In the genomic region with DNA sequence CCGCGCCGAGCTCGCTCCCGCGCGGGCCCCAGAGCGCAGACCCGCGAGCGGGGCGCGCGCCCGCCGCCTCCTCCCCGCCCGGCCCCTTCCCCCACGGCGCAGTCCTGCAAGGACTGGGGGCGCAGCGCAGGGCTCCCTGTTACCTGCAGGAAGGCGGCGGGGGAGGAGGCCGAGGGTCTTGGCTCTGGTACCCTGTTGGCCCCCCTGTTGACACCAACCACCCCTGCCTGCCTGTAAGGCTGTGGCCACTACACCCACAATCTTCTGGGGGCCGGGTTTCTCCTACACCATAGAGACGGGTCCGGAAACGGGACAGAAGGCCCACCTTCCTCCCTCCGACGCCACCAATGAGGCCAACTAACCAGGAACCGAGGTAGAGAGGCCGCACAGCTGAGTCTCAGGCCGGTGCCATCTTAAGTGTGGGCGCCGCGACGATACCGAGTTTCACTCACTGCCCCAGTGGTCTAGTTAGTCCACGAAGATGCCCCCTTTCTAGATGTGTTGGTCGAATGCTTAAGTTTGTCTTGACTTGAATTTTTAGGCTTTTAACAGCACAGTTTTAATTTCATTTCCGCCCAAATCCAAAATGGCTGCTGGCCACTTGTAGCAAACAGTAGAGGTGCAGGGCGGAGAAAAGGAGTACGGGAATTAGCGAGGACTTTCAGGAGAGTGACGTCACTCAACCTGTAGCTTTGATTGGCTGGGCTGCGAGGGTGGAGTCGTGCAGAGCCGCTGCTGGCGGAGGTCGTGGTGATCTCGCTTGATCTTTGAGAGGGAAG, we compare ENCODE assay signal across 8 cellular contexts. TPM values are rescaled to one million over a fixed set of nuclear protein-coding genes. Genes with fewer than 3 reads are reported as not detected.
DNase-seq lines count a peak whose midpoint lies in the region; ATAC-seq, FAIRE-seq and TF ChIP-seq lines count a peak whose summit lies in the region.

Gene SCYL3 (minus strand): TSS at position 252 of the 779 bp plus-strand sequence. CDS start 5,056 bp downstream, outside the sequence.

- ATAC-seq in GM19395 (IDR thresholded peaks at IDR 0.05; ENCODE audit: unreplicated experiment) (peak; percentile 90), HG03565 (IDR thresholded peaks at IDR 0.05; ENCODE audit: unreplicated experiment) (peak; percentile 65), HepG2 (peak; percentile 96)

- H3K9ac ChIP-seq in HepG2 (ENCODE audit: insufficient read depth, low read depth, low read length): peak within 1 kb of the TSS; percentile 95

- peak; percentile 93 for FAIRE-seq in HepG2 (lab: Jason Lieb, UNC)

- TF ChIP-seq CTCF in C4-2B (conservative IDR thresholded peaks at IDR 0.05) (no peak), HepG2 (CRISPR knock-in tag; IDR thresholded peaks at IDR 0.05) (no peak; the same call in 1 of the 2 replicates)

- no peak for TF ChIP-seq RAD21 in HepG2 (CRISPR knock-in tag; IDR thresholded peaks at IDR 0.05)

- intact Hi-C loops in HepG2 (cut with micrococcal nuclease; ENCODE audit: unreplicated experiment): loop anchor here (2.0 to 10.0 kb wide), 4 partner anchors 33 to 1591 kb away; partner anchors contain the start of genes F5 and PRRC2C

- H3K79me2 ChIP-seq in HepG2 (ENCODE audit: insufficient read depth, low read length): peaks cover 17% of the 10 kb centered on the region

- POLR2A ChIA-PET in HepG2 (lab: Yijun Ruan, JAX): interaction anchor here (0.6 to 2.6 kb wide), 11 partner anchors 8 to 638 kb away, joined by 3 to 14 read pairs (median 4); partner anchors contain the start of genes F5, GORAB, KIFAP3 and METTL18

- H3K27ac ChIP-seq in C4-2B (peak within 1 kb of the TSS; percentile 99), HepG2 (ENCODE audit: extremely low read length, insufficient read depth, low read length) (peak within 1 kb of the TSS; percentile 99)

- H3K36me3 ChIP-seq in HepG2 (replicated peaks in 1 of 2; ENCODE audit: control insufficient read depth in 1 of 2, insufficient read depth in 2 of 2, low read length in 2 of 2): no peaks in the 10 kb centered on the region

- peaks cover 0 to 4% of the 10 kb centered on the region in 2 experiments; a peak in 1 of 5 replicates for H3K27me3 ChIP-seq in HepG2 (ENCODE audit: control insufficient read depth in 1 of 2, insufficient read depth in 2 of 2, low read length in 2 of 2)

- peaks cover 36% of the 10 kb centered on the region for H3K4me1 ChIP-seq in HepG2 (ENCODE audit: insufficient read depth, low read length)

- WGBS in HepG2 (ENCODE audit: low lambda C conversion rate): under 1% methylated on average over 14 of the region's 52 CpGs

- H4K20me1 ChIP-seq in HepG2 (ENCODE audit: insufficient read depth, low read length): no peaks in the 10 kb centered on the region

- DNase-seq in NCI-H774 (lab: John Stamatoyannopoulos, UW) (peak; percentile 97), dermis blood vessel endothelial cell (peak; percentile 98), HepG2 (ENCODE audit: low spot score) (peak; percentile 96)
- DNase-seq in activated CD4-positive, alpha-beta T cell treated with anti-CD3 and anti-CD28 coated beads, Interleukin-2, amount 50 U/mL, for 4 hours: peak; percentile 83 to 85
- DNase-seq in stimulated activated CD4-positive, alpha-beta T cell treated with anti-CD3 and anti-CD28 coated beads, Interleukin-4, amount 100 ng/mL, for 1 hour: peak; percentile 82

- in situ Hi-C loops in HepG2 (cut with HindIII; ENCODE audit: extremely low pct_ligation_motif_present, low pct_unique_long_range_greater_than_20kb): no loop called here

- peak within 1 kb of the TSS; percentile 83 for H3K4me2 ChIP-seq in HepG2 (ENCODE audit: low read depth, low read length)

- H3K9me3 ChIP-seq in HepG2 (ENCODE audit: low read length): no peaks in the 10 kb centered on the region

- H3K4me3 ChIP-seq in HepG2 (replicated peaks in 1 of 3; ENCODE audit: insufficient read depth in 1 of 3, low read depth in 2 of 3, low read length in 3 of 3): peak within 1 kb of the TSS; percentile 81 to 90 (median 87)

- BruUV-seq in HepG2 (replicated peaks; lab: Mats Ljungman, UMichigan): no TSS peak

- H2AFZ ChIP-seq in HepG2 (ENCODE audit: low read length): peak within 1 kb of the TSS; percentile 89

- 0 out of 4 replicates have a peak, but pooled peaks of 1 of the 2 experiments have one; percentile 13 for TF ChIP-seq EP300 in HepG2 (IDR thresholded peaks at IDR 0.05; ENCODE audit: low read depth in 2 of 2, low read length in 2 of 2)
- 0 out of 2 replicates have a peak, but pooled peaks have one; percentile 26 for TF ChIP-seq EP300 in HepG2 (CRISPR knock-in tag; IDR thresholded peaks at IDR 0.05; ENCODE audit: borderline replicate concordance)

- TF ChIP-seq POLR2A in HepG2 (IDR thresholded peaks at IDR 0.05; ENCODE audit: insufficient read depth in 1 of 2, low read depth in 2 of 2, low read length in 2 of 2): peak; percentile 82 to 83

- CTCF ChIA-PET in HepG2 (lab: Yijun Ruan, JAX; ENCODE audit: low intra/inter-chr PET ratio, low total read pairs): no interaction called here

TF ChIP-seq in HepG2, 621 proteins besides CTCF, POLR2A, EP300 and RAD21 (continues in another document):
- TF ChIP-seq ZNF276 (CRISPR knock-in tag; IDR thresholded peaks at IDR 0.05; ENCODE audit: low read depth): no peak
- TF ChIP-seq ZNF790 (CRISPR knock-in tag; IDR thresholded peaks at IDR 0.05; ENCODE audit: borderline replicate concordance): no peak
- no peak for TF ChIP-seq ZFAT (CRISPR knock-in tag; conservative IDR thresholded peaks at IDR 0.05)
- TF ChIP-seq SRY (CRISPR knock-in tag; IDR thresholded peaks at IDR 0.05): no peak
- peak; percentile 78 for TF ChIP-seq ATF2 (CRISPR knock-in tag; IDR thresholded peaks at IDR 0.05)
- TF ChIP-seq GLI4 (CRISPR knock-in tag; IDR thresholded peaks at IDR 0.05; ENCODE audit: borderline replicate concordance): no peak
- TF ChIP-seq, protein P1, sequence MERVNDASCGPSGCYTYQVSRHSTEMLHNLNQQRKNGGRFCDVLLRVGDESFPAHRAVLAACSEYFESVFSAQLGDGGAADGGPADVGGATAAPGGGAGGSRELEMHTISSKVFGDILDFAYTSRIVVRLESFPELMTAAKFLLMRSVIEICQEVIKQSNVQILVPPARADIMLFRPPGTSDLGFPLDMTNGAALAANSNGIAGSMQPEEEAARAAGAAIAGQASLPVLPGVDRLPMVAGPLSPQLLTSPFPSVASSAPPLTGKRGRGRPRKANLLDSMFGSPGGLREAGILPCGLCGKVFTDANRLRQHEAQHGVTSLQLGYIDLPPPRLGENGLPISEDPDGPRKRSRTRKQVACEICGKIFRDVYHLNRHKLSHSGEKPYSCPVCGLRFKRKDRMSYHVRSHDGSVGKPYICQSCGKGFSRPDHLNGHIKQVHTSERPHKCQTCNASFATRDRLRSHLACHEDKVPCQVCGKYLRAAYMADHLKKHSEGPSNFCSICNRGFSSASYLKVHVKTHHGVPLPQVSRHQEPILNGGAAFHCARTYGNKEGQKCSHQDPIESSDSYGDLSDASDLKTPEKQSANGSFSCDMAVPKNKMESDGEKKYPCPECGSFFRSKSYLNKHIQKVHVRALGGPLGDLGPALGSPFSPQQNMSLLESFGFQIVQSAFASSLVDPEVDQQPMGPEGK (CRISPR knock-in tag; IDR thresholded peaks at IDR 0.05): peak; percentile 65

RNA-seq across cellular contexts. Expression of gene SCYL3, which starts in this region (rescaled TPM):
- total RNA-seq in dermis blood vessel endothelial cell (8.3 and 11.6 TPM in 2 replicates), HepG2 (2016; rRNA removed; fragmentation: Illumina TruSeq; extraction: Trizol) (4.9 and 6.3 TPM in 2 replicates)
- total RNA-seq in HepG2 (2016; cell fraction: cytosol; rRNA removed; fragmentation: Illumina TruSeq; extraction: Trizol; ENCODE audit: low read depth): 0.81 and 0.97 TPM in 2 replicates
- total RNA-seq in HepG2 (2016; cell fraction: insoluble cytoplasmic fraction; rRNA removed; fragmentation: Illumina TruSeq; extraction: Trizol): 5.9 and 6.5 TPM in 2 replicates
- total RNA-seq in HepG2 (2016; cell fraction: membrane; rRNA removed; fragmentation: Illumina TruSeq; extraction: Trizol): 1.8 and 1.9 TPM in 2 replicates
- total RNA-seq in HepG2 (2016; cell fraction: nucleus; rRNA removed; fragmentation: Illumina TruSeq; extraction: Trizol): 8.7 and 9.9 TPM in 2 replicates
- 3.1 and 3.3 TPM in 2 replicates for polyA plus RNA-seq in HepG2 (2011; rRNA removed)
- 1.6 and 2.4 TPM in 2 replicates for polyA plus RNA-seq in HepG2 (2011; cell fraction: cytosol; rRNA removed)
- polyA plus RNA-seq in HepG2 (2011; cell fraction: nucleus; rRNA removed): 3.5 and 4.7 TPM in 2 replicates
- 2.6 and 2.9 TPM in 2 replicates for polyA plus RNA-seq in HepG2 (2012)
- 0.25 and 0.34 TPM in 2 replicates for polyA plus RNA-seq in HepG2 (2016; cell fraction: cytosol; fragmentation: Illumina TruSeq; extraction: Trizol; ENCODE audit: low read depth)
- polyA plus RNA-seq in HepG2 (2016; cell fraction: insoluble cytoplasmic fraction; fragmentation: Illumina TruSeq; extraction: Trizol; ENCODE audit: low read depth): 4.7 and 4.9 TPM in 2 replicates
- polyA plus RNA-seq in HepG2 (2016; cell fraction: membrane; fragmentation: Illumina TruSeq; extraction: Trizol; ENCODE audit: low read depth): 0.63 and 0.68 TPM in 2 replicates
- polyA plus RNA-seq in HepG2 (2016; cell fraction: nucleus; fragmentation: Illumina TruSeq; extraction: Trizol; ENCODE audit: insufficient read depth, low read depth): 7.0 and 8.1 TPM in 2 replicates
- polyA minus RNA-seq in HepG2 (2011; rRNA and poly(A)+ RNA removed; ENCODE audit: low replicate concordance): 4.8 and 7.2 TPM in 2 replicates
- polyA minus RNA-seq in HepG2 (2011; cell fraction: cytosol; rRNA and poly(A)+ RNA removed): 1.9 and 2.0 TPM in 2 replicates
- 14.9 and 18.6 TPM in 2 replicates for polyA minus RNA-seq in HepG2 (2011; cell fraction: nucleus; rRNA and poly(A)+ RNA removed)

Comparison
In these comparisons a context has a peak if more than half of its experiments do, and no peak if none do; other contexts are left out.
1. Peak in every context shown above with its lines: DNase-seq, ATAC-seq, H3K4me3 ChIP-seq and H3K27ac ChIP-seq.